Comparison of ENCODE assay signal across 12 cellular contexts in the genomic region with DNA sequence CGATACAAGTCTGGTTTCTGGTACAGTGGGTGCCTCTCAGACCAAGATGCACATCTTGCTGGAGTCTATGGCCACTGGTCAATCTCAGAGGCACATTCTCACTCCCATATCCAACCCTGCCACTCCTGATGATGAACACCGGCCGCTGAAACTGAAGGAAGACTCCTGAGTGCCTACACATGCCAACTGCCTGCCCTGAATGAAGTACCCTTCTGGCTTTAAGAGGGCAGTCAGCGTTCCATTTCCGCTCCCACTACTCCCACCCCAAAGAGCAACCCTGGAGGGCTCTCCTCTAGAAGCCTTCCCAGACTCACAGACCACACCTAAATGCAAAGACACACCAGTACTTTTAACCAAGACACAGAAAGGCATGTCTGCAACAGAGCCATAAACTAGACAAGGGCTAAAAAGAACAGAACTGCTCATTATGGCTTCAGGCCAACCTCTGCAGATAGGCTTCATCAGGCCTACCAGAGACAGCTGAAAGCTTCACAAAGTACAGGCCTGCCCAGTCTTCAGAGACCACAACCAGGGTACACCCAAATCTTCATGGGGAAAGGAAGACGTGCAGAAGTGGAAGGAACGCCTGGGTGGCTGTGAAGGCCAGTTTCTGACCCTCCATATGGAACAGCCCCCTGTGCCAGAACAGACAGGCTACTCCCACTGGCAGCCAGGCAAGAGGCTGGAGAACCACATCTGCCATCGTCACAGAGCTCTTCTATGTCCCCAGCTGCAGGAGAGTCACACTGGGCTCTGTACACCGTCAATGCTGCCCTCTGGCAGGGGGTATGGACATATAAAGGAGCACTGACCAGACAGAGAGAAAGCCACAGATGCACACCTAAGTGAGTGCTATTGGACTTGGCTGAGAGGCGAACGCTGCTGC. TPM values are rescaled to one million over a fixed set of nuclear protein-coding genes. Genes with fewer than 3 reads are reported as not detected.
DNase-seq lines count a peak whose midpoint lies in the region; ATAC-seq and TF ChIP-seq lines count a peak whose summit lies in the region.
"Had no signal": no experiment of that assay in that cellular context is flagged by ENCODE, and none has a peak within 500 bp of the region (broad histone marks: within the 10 kb centered on the region; RNA-seq: fewer than 3 reads in every experiment).

No MANE protein-coding gene starts in this region.

- no peaks in the 10 kb centered on the region for H3K9me3 Mint-ChIP-seq in effector memory CD8-positive, alpha-beta T cell
- no peaks in the 10 kb centered on the region for H3K9me3 Mint-ChIP-seq in memory B cell
- no peaks in the 10 kb centered on the region for H3K9me3 Mint-ChIP-seq in stimulated activated effector memory CD8-positive, alpha-beta T cell treated with anti-CD3 and anti-CD28 coated beads, Interleukin-12 subunit alpha, Interleukin-12 subunit beta, amount 100 ng/mL, for 72 hours
- H3K9me3 Mint-ChIP-seq: activated T-helper 1 cell treated with anti-CD3 and anti-CD28 coated beads, Interleukin-12 subunit alpha, Interleukin-12 subunit beta, Interleukin-2, Interleukin-4 antibody, amounts not matched to agents 30 ng/mL and 10 ng/mL and 1 ng/mL, durations not matched to agents 14 hours and 24 hours and 36 hours; IgD-negative memory B cell had no signal

- BruUV-seq in Panc1 (replicated peaks; lab: Mats Ljungman, UMichigan) = no TSS peak

- in situ Hi-C loops in Panc1 (cut with HindIII; ENCODE audit: low pct_unique_long_range_greater_than_20kb, low sequenced_read_pairs) = no loop called here

- peak; percentile 64; the same call in 1 of the 2 replicates for ATAC-seq in Panc1
- no peak for ATAC-seq in effector memory CD8-positive, alpha-beta T cell (replicated peaks)
- ATAC-seq in memory B cell (ENCODE audit: low read depth) = no peak
- no peak for ATAC-seq in stimulated activated effector memory CD8-positive, alpha-beta T cell treated with anti-CD3 and anti-CD28 coated beads, Interleukin-12 subunit alpha, Interleukin-12 subunit beta, amount 100 ng/mL, for 72 hours
- ATAC-seq in GM18873 (IDR thresholded peaks at IDR 0.05; ENCODE audit: low FRiP score, unreplicated experiment) = no peak
- ATAC-seq: PC-3 had no signal

- H3K27me3 Mint-ChIP-seq in effector memory CD8-positive, alpha-beta T cell = no peaks in the 10 kb centered on the region
- H3K27me3 Mint-ChIP-seq in memory B cell = no peaks in the 10 kb centered on the region
- H3K27me3 Mint-ChIP-seq: IgD-negative memory B cell had no signal

- no peak overlapping the region for H3K27ac ChIP-seq in Panc1 (ENCODE audit: low read length)

- peak overlapping the region; percentile 62 to 81 for H3K27ac Mint-ChIP-seq in effector memory CD8-positive, alpha-beta T cell
- peak overlapping the region; percentile 48 for H3K27ac Mint-ChIP-seq in memory B cell
- peak overlapping the region; percentile 75 for H3K27ac Mint-ChIP-seq in stimulated activated effector memory CD8-positive, alpha-beta T cell treated with anti-CD3 and anti-CD28 coated beads, Interleukin-12 subunit alpha, Interleukin-12 subunit beta, amount 100 ng/mL, for 72 hours
- H3K27ac Mint-ChIP-seq: activated T-helper 1 cell treated with anti-CD3 and anti-CD28 coated beads, Interleukin-12 subunit alpha, Interleukin-12 subunit beta, Interleukin-2, Interleukin-4 antibody, amounts not matched to agents 30 ng/mL and 10 ng/mL and 1 ng/mL, durations not matched to agents 14 hours and 24 hours and 36 hours had no signal

- H3K4me1 ChIP-seq in Panc1 (ENCODE audit: control insufficient read depth, insufficient read depth, low read length) = peaks cover 35% of the 10 kb centered on the region

- no peaks in the 10 kb centered on the region; the same call in 1 of the 2 replicates for H3K36me3 ChIP-seq in Panc1 (ENCODE audit: control insufficient read depth, insufficient read depth, low read length)

- no peak overlapping the region for H3K4me3 ChIP-seq in Panc1 (ENCODE audit: low read depth in 2 of 2, low read length in 2 of 2)

- H3K36me3 Mint-ChIP-seq in effector memory CD8-positive, alpha-beta T cell (ENCODE audit: insufficient read depth) = peaks cover 18% of the 10 kb centered on the region
- H3K36me3 Mint-ChIP-seq in memory B cell = peaks cover 14% of the 10 kb centered on the region
- peaks cover 49% of the 10 kb centered on the region for H3K36me3 Mint-ChIP-seq in stimulated activated effector memory CD8-positive, alpha-beta T cell treated with anti-CD3 and anti-CD28 coated beads, Interleukin-12 subunit alpha, Interleukin-12 subunit beta, amount 100 ng/mL, for 72 hours
- H3K36me3 Mint-ChIP-seq: IgD-negative memory B cell had no signal

- intact Hi-C loops in Panc1 (cut with micrococcal nuclease; ENCODE audit: unreplicated experiment) = no loop called here

- TF ChIP-seq CTCF in Panc1 (IDR thresholded peaks at IDR 0.05) = no peak

- peak overlapping the region in 1 of 2 donors; percentile 40 for H3K4me3 Mint-ChIP-seq in effector memory CD8-positive, alpha-beta T cell
- H3K4me3 Mint-ChIP-seq in memory B cell = no peak overlapping the region
- H3K4me3 Mint-ChIP-seq in stimulated activated effector memory CD8-positive, alpha-beta T cell treated with anti-CD3 and anti-CD28 coated beads, Interleukin-12 subunit alpha, Interleukin-12 subunit beta, amount 100 ng/mL, for 72 hours = no peak overlapping the region
- H3K4me3 Mint-ChIP-seq: activated T-helper 1 cell treated with anti-CD3 and anti-CD28 coated beads, Interleukin-12 subunit alpha, Interleukin-12 subunit beta, Interleukin-2, Interleukin-4 antibody, amounts not matched to agents 30 ng/mL and 10 ng/mL and 1 ng/mL, durations not matched to agents 14 hours and 24 hours and 36 hours had no signal

- DNase-seq in Panc1 (ENCODE audit: low read depth, low spot score) (no peak), memory B cell (ENCODE audit: low spot score in 2 of 2) (no peak), NCI-H748 treated with DMSO at 0.1 percent for 48 hours (lab: John Stamatoyannopoulos, UW) (no peak), NCI-H187 treated with DMSO at 0.1 percent for 48 hours (lab: John Stamatoyannopoulos, UW) (no peak), activated gamma-delta T cell treated with Interleukin-2 at 50 U/mL for 16 hours (no peak)
- DNase-seq in effector memory CD8-positive, alpha-beta T cell = no peak
- no peak for DNase-seq in stimulated activated effector memory CD8-positive, alpha-beta T cell treated with anti-CD3 and anti-CD28 coated beads, Interleukin-12 subunit alpha, Interleukin-12 subunit beta, amount 100 ng/mL, for 72 hours (ENCODE audit: low spot score in 2 of 2)
- DNase-seq: NCI-H187, PC-3 had no signal

- H3K27me3 ChIP-seq in Panc1 (ENCODE audit: control insufficient read depth, insufficient read depth, low read length) = no peaks in the 10 kb centered on the region

- CTCF ChIA-PET in Panc1 (lab: Charles Lee) = no interaction called here

- POLR2A ChIA-PET in Panc1 (lab: Charles Lee) = no interaction called here

- peaks cover 74 to 75% of the 10 kb centered on the region in 2 donors for H3K4me1 Mint-ChIP-seq in effector memory CD8-positive, alpha-beta T cell (ENCODE audit: low read depth in 2 of 2)
- peaks cover 50% of the 10 kb centered on the region for H3K4me1 Mint-ChIP-seq in memory B cell
- peaks cover 82% of the 10 kb centered on the region for H3K4me1 Mint-ChIP-seq in stimulated activated effector memory CD8-positive, alpha-beta T cell treated with anti-CD3 and anti-CD28 coated beads, Interleukin-12 subunit alpha, Interleukin-12 subunit beta, amount 100 ng/mL, for 72 hours

- H3K9me3 ChIP-seq in Panc1 (ENCODE audit: control insufficient read depth, insufficient read depth, low read depth, low read length) = no peaks in the 10 kb centered on the region

RNA-seq across cellular contexts. Expression of a gene that starts 14.2 kb away (rescaled TPM):
- 226 TPM for total RNA-seq in Panc1 (2021; ENCODE audit: unreplicated experiment)
- polyA plus RNA-seq in Panc1 (2012; ENCODE audit: insufficient read length) = 274 TPM
